In the genomic region with DNA sequence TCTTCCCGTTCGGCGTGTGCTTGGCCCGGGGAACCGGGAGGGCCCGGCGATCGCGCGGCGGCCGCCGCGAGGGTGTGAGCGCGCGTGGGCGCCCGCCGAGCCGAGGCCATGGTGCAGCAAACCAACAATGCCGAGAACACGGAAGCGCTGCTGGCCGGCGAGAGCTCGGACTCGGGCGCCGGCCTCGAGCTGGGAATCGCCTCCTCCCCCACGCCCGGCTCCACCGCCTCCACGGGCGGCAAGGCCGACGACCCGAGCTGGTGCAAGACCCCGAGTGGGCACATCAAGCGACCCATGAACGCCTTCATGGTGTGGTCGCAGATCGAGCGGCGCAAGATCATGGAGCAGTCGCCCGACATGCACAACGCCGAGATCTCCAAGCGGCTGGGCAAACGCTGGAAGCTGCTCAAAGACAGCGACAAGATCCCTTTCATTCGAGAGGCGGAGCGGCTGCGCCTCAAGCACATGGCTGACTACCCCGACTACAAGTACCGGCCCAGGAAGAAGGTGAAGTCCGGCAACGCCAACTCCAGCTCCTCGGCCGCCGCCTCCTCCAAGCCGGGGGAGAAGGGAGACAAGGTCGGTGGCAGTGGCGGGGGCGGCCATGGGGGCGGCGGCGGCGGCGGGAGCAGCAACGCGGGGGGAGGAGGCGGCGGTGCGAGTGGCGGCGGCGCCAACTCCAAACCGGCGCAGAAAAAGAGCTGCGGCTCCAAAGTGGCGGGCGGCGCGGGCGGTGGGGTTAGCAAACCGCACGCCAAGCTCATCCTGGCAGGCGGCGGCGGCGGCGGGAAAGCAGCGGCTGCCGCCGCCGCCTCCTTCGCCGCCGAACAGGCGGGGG, we compare ENCODE assay signal across 8 cellular contexts. TPM values are rescaled to one million over a fixed set of nuclear protein-coding genes. Genes with fewer than 3 reads are reported as not detected.
A peak's percentile ranks its signal among the peaks of the same experiment; 100 is the strongest.
DNase-seq lines count a peak whose midpoint lies in the region; ATAC-seq and TF ChIP-seq lines count a peak whose summit lies in the region.

No MANE protein-coding gene starts in this region.

- WGBS in HUES64 = under 1% methylated on average over 105 of the region's 105 CpGs
- under 1% methylated on average over 105 of the region's 105 CpGs for WGBS in liver

- CTCF ChIA-PET in Calu3 (lab: Charles Lee) = interaction anchor here (0.6 to 2.5 kb wide), 7 partner anchors 31 to 1234 kb away, joined by 3 to 28 read pairs (median 6); no protein-coding TSS in a partner anchor

- ATAC-seq in GM19468 (IDR thresholded peaks at IDR 0.05; ENCODE audit: extremely low read depth, unreplicated experiment) = peak; percentile 4

- H3K36me3 ChIP-seq in HUES64 (ENCODE audit: insufficient read depth, low read length) = peaks cover 39% of the 10 kb centered on the region
- H3K36me3 ChIP-seq in liver (ENCODE audit: control insufficient read depth in 4 of 4, insufficient read depth in 3 of 4, low read depth in 1 of 4, low read length in 3 of 4) = no peaks in the 10 kb centered on the region

- TF ChIP-seq CTCF in Calu3 (IDR thresholded peaks at IDR 0.05; ENCODE audit: unreplicated experiment) (no peak), VCaP (conservative IDR thresholded peaks at IDR 0.05) (no peak), dorsolateral prefrontal cortex (IDR thresholded peaks at IDR 0.05 in 54 of 56, conservative IDR thresholded peaks at IDR 0.05 in 2 of 56; ENCODE audit: low read depth in 1 of 56, partially characterized antibody in 56 of 56) (peak in 4 of 56 donors; percentile 10 to 16 (median 12)), liver (IDR thresholded peaks at IDR 0.05; ENCODE audit: low read depth, low read length, missing input control) (no peak)

- H3K27me3 Mint-ChIP-seq in Calu3 (ENCODE audit: unreplicated experiment) = no peaks in the 10 kb centered on the region

- no peaks in the 10 kb centered on the region for H3K9me3 Mint-ChIP-seq in Calu3 (ENCODE audit: low read depth, unreplicated experiment)

- no peak overlapping the region for H3K27ac Mint-ChIP-seq in Calu3 (ENCODE audit: unreplicated experiment)

- no peak for TF ChIP-seq RAD21 in liver (IDR thresholded peaks at IDR 0.05)

- no TSS peak for BruUV-seq in Calu3 (replicated peaks; lab: Mats Ljungman, UMichigan)

- H3K9me3 ChIP-seq in HUES64 (ENCODE audit: insufficient read depth, low read depth, low read length) (no peaks in the 10 kb centered on the region), liver (ENCODE audit: control insufficient read depth in 4 of 4, low read length in 3 of 4) (no peaks in the 10 kb centered on the region)

- DNase-seq in Calu3 = peak; percentile 64
- DNase-seq in dorsolateral prefrontal cortex = peak in 9 of 10 donors; percentile 52 to 80 (median 70)
- DNase-seq in stimulated activated CD4-positive, alpha-beta T cell treated with anti-CD3 and anti-CD28 coated beads, Interleukin-4, amount 100 ng/mL, for 4 hours = peak; percentile 29 to 31
- DNase-seq in NCI-H2171 treated with DMSO at 0.1 percent for 48 hours (lab: John Stamatoyannopoulos, UW) = no peak

- H3K27me3 ChIP-seq in HUES64 (ENCODE audit: insufficient read depth, low read length) = no peaks in the 10 kb centered on the region
- no peaks in the 10 kb centered on the region for H3K27me3 ChIP-seq in dorsolateral prefrontal cortex
- H3K27me3 ChIP-seq in liver (ENCODE audit: control insufficient read depth in 4 of 4, insufficient read depth in 4 of 4, low read length in 3 of 4) = no peaks in the 10 kb centered on the region

- H3K4me1 ChIP-seq in HUES64 (ENCODE audit: insufficient read depth, low read length) (peaks cover 29% of the 10 kb centered on the region), liver (ENCODE audit: control insufficient read depth in 4 of 4, insufficient read depth in 4 of 4, low read length in 3 of 4) (peaks cover 6 to 35% (median 25%) of the 10 kb centered on the region in 4 donors)

- H3K27ac ChIP-seq in HUES64 (ENCODE audit: low read depth, low read length) (peak overlapping the region; percentile 67), VCaP (peak overlapping the region; percentile 98), dorsolateral prefrontal cortex (peak overlapping the region in 58 of 59 donors; percentile 11 to 90 (median 79)), liver (ENCODE audit: low read depth in 1 of 2, low read length in 2 of 2) (peak overlapping the region; percentile 79 to 86)

- H3K4me3 ChIP-seq in HUES64 (ENCODE audit: low read length) (peak overlapping the region; percentile 88), dorsolateral prefrontal cortex (peak overlapping the region; percentile 60 to 88 (median 75)), liver (ENCODE audit: low read depth in 1 of 3, low read length in 3 of 3) (peak overlapping the region; percentile 68 to 84 (median 75))

- no peaks in the 10 kb centered on the region for H3K36me3 Mint-ChIP-seq in Calu3 (ENCODE audit: insufficient read depth, unreplicated experiment)

- H3K4me3 Mint-ChIP-seq in Calu3 (ENCODE audit: low read depth, unreplicated experiment) = no peak overlapping the region

- peaks cover 11% of the 10 kb centered on the region for H3K4me1 Mint-ChIP-seq in Calu3 (ENCODE audit: low read depth, unreplicated experiment)

- intact Hi-C loops in Calu3 (cut with micrococcal nuclease; ENCODE audit: unreplicated experiment) = loop anchor here (5.0 to 10.0 kb wide), 10 partner anchors 53 to 1293 kb away; no protein-coding TSS in a partner anchor
- intact Hi-C loops in dorsolateral prefrontal cortex (cut with DNase I) = loop anchor here (2.0 to 10.0 kb wide), 3 partner anchors 552 to 1850 kb away; no protein-coding TSS in a partner anchor

- H3K9ac ChIP-seq in HUES64 (ENCODE audit: low read depth, low read length) (peak overlapping the region; percentile 93), liver (ENCODE audit: low read depth in 1 of 2, low read length in 2 of 2) (peak overlapping the region; percentile 43 to 80)

TF ChIP-seq in liver, 16 proteins besides CTCF, POLR2A, EP300 and RAD21:
- TF ChIP-seq FOXA2 (IDR thresholded peaks at IDR 0.05) (no peak), HNF4G (IDR thresholded peaks at IDR 0.05) (no peak), EGR1 (IDR thresholded peaks at IDR 0.05; ENCODE audit: low read depth in 2 of 2) (no peak), TAF1 (conservative IDR thresholded peaks at IDR 0.05) (no peak)
- TF ChIP-seq, protein P1, sequence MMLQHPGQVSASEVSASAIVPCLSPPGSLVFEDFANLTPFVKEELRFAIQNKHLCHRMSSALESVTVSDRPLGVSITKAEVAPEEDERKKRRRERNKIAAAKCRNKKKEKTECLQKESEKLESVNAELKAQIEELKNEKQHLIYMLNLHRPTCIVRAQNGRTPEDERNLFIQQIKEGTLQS (IDR thresholded peaks at IDR 0.05) = no peak
- TF ChIP-seq, protein P2, sequence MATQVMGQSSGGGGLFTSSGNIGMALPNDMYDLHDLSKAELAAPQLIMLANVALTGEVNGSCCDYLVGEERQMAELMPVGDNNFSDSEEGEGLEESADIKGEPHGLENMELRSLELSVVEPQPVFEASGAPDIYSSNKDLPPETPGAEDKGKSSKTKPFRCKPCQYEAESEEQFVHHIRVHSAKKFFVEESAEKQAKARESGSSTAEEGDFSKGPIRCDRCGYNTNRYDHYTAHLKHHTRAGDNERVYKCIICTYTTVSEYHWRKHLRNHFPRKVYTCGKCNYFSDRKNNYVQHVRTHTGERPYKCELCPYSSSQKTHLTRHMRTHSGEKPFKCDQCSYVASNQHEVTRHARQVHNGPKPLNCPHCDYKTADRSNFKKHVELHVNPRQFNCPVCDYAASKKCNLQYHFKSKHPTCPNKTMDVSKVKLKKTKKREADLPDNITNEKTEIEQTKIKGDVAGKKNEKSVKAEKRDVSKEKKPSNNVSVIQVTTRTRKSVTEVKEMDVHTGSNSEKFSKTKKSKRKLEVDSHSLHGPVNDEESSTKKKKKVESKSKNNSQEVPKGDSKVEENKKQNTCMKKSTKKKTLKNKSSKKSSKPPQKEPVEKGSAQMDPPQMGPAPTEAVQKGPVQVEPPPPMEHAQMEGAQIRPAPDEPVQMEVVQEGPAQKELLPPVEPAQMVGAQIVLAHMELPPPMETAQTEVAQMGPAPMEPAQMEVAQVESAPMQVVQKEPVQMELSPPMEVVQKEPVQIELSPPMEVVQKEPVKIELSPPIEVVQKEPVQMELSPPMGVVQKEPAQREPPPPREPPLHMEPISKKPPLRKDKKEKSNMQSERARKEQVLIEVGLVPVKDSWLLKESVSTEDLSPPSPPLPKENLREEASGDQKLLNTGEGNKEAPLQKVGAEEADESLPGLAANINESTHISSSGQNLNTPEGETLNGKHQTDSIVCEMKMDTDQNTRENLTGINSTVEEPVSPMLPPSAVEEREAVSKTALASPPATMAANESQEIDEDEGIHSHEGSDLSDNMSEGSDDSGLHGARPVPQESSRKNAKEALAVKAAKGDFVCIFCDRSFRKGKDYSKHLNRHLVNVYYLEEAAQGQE (IDR thresholded peaks at IDR 0.05) = no peak

RNA-seq across cellular contexts. Expression of a gene that starts 1.1 kb away (rescaled TPM):
- total RNA-seq in Calu3 (2022) (109 and 120 TPM in 2 replicates), dorsolateral prefrontal cortex (1 to 10 TPM; 1.8 to 6.0 (median 3.8) TPM), liver (1 to 10 TPM in 1 of 2 donors, under 1 TPM in 1; 0.75 to 8.1 TPM)
- 60.3 TPM for polyA plus RNA-seq in HUES64 (2013, experiment 1 of 2)
- polyA plus RNA-seq in HUES64 (2013, experiment 2 of 2) = 73.4 TPM
- 1 to 10 TPM in 1 of 2 donors, under 1 TPM in 1; 0.59 to 1.2 TPM for polyA plus RNA-seq in liver

Comparison
In these comparisons a context has a peak if more than half of its experiments do, and no peak if none do; other contexts are left out.
1. RNA of a gene that starts 1.1 kb away (total RNA-seq): 109 to 120 TPM in Calu3; 0.75 to 8.1 TPM in liver and 1.8 to 6.0 TPM in dorsolateral prefrontal cortex; every median in the first group is over 10 times any median in the second.
2. Peak in every context shown above with its lines, with median percentiles within 50 percentile points of each other: H3K27ac ChIP-seq and H3K4me3 ChIP-seq.